1 cellular context compared by ENCODE assay signal in the genomic region with DNA sequence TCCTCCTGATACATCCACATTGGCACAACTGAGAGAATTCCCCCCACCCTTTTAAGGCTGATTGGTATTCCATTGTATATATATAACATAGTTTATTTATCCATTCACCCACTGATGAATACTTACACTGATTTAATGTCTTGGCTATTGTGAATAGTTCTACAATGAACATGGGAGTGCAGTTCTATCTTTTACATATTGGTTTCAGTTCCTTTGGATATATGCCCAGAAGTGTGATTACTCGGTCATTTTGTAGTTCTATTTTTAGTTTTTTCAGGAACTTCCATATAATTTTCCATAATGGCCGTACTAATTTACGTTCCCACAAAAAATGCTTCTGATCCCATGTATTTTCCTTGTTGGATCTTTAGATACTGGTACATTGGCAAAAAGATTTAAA.
TF ChIP-seq lines count a peak whose summit lies in the region.

No MANE protein-coding gene starts in this region.

TF ChIP-seq in endothelial cell of umbilical vein, 7 proteins besides CTCF, POLR2A, EP300 and RAD21:
- TF ChIP-seq JUN (IDR thresholded peaks at IDR 0.05; ENCODE audit: borderline replicate concordance, insufficient read depth, insufficient read length, low read depth) (no peak), EZH2 (IDR thresholded peaks at IDR 0.05; ENCODE audit: borderline replicate concordance, low read depth, low read length, severe bottlenecking) (no peak), POLR2AphosphoS5 (IDR thresholded peaks at IDR 0.05; ENCODE audit: insufficient read depth, low read depth, low read length) (no peak), GATA2 (IDR thresholded peaks at IDR 0.05; ENCODE audit: insufficient read depth, insufficient read length, low read depth, low read length) (no peak), MYC (IDR thresholded peaks at IDR 0.05; ENCODE audit: low read depth, low read length) (no peak), FOS (IDR thresholded peaks at IDR 0.05; ENCODE audit: borderline replicate concordance, insufficient read depth, low read length) (no peak)
- TF ChIP-seq, protein P1, sequence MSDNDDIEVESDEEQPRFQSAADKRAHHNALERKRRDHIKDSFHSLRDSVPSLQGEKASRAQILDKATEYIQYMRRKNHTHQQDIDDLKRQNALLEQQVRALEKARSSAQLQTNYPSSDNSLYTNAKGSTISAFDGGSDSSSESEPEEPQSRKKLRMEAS (IDR thresholded peaks at IDR 0.05; ENCODE audit: insufficient read depth, insufficient read length), result no peak
